Comparison of ENCODE assay signal across 1 cellular context in the genomic region with DNA sequence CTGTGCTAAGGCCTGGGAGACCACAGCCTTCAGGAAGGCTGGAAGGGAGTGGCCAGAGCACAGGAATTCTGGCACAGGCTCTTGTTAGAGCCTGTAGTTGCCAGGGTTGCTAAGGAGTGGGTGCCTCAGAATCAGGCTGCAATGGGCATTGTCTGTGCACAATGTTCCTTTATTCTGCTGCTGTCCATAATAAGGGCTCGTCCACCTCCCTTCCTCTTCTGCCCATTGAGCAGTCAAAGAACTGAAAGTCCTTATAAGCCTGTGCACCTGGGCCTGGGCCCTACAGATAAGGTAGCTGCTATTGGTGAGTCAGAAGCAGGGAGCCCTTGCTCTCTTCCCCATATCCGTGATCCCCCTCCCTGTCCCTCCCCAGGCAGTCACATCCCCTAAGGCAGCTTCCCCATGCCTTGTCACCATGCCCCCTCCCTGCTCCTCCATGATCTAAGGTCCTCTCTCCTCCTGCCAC.
TF ChIP-seq lines count a peak whose summit lies in the region.

No MANE protein-coding gene starts in this region.

TF ChIP-seq in K562, 482 proteins besides CTCF, POLR2A, EP300 and RAD21 (continued from another document and continues in another):
- no peak for TF ChIP-seq ZBTB11 (CRISPR knock-in tag; IDR thresholded peaks at IDR 0.05)
- TF ChIP-seq SLC30A9 (CRISPR knock-in tag; IDR thresholded peaks at IDR 0.05) = no peak
- TF ChIP-seq POLR2H (tag; IDR thresholded peaks at IDR 0.05; ENCODE audit: low read depth) = no peak
- TF ChIP-seq BHLHE40 (IDR thresholded peaks at IDR 0.05; ENCODE audit: low read length) = peak; percentile 48; the same call in 1 of the 2 replicates
- peak; percentile 44 for TF ChIP-seq ZFP36 (IDR thresholded peaks at IDR 0.05; ENCODE audit: low read depth, low read length, partially characterized antibody)
- TF ChIP-seq MAZ (CRISPR knock-in tag; conservative IDR thresholded peaks at IDR 0.05 in 1 of 2, IDR thresholded peaks at IDR 0.05 in 1 of 2) = peak; percentile 39 to 80; a peak in 2 of 4 replicates
- TF ChIP-seq ZBED1 (IDR thresholded peaks at IDR 0.05) = peak; percentile 73; the same call in 1 of the 2 replicates
- TF ChIP-seq CBFA2T2 (conservative IDR thresholded peaks at IDR 0.05) = peak; percentile 92
- no peak for TF ChIP-seq TCF7 (IDR thresholded peaks at IDR 0.05; ENCODE audit: borderline replicate concordance)
- TF ChIP-seq ZNF316 (IDR thresholded peaks at IDR 0.05) = 0 out of 2 replicates have a peak, but pooled peaks have one; percentile 38
- TF ChIP-seq, protein P1, sequence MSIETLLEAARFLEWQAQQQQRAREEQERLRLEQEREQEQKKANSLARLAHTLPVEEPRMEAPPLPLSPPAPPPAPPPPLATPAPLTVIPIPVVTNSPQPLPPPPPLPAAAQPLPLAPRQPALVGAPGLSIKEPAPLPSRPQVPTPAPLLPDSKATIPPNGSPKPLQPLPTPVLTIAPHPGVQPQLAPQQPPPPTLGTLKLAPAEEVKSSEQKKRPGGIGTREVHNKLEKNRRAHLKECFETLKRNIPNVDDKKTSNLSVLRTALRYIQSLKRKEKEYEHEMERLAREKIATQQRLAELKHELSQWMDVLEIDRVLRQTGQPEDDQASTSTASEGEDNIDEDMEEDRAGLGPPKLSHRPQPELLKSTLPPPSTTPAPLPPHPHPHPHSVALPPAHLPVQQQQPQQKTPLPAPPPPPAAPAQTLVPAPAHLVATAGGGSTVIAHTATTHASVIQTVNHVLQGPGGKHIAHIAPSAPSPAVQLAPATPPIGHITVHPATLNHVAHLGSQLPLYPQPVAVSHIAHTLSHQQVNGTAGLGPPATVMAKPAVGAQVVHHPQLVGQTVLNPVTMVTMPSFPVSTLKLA (conservative IDR thresholded peaks at IDR 0.05) = peak in 1 of 2 experiments; percentile 56; a peak in 1 of 4 replicates
- TF ChIP-seq TCF7L2 (IDR thresholded peaks at IDR 0.05; ENCODE audit: low read depth, low read length) = no peak
- TF ChIP-seq, protein P2, sequence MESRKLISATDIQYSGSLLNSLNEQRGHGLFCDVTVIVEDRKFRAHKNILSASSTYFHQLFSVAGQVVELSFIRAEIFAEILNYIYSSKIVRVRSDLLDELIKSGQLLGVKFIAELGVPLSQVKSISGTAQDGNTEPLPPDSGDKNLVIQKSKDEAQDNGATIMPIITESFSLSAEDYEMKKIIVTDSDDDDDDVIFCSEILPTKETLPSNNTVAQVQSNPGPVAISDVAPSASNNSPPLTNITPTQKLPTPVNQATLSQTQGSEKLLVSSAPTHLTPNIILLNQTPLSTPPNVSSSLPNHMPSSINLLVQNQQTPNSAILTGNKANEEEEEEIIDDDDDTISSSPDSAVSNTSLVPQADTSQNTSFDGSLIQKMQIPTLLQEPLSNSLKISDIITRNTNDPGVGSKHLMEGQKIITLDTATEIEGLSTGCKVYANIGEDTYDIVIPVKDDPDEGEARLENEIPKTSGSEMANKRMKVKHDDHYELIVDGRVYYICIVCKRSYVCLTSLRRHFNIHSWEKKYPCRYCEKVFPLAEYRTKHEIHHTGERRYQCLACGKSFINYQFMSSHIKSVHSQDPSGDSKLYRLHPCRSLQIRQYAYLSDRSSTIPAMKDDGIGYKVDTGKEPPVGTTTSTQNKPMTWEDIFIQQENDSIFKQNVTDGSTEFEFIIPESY (CRISPR knock-in tag; IDR thresholded peaks at IDR 0.05) = no peak
- TF ChIP-seq, protein P3, sequence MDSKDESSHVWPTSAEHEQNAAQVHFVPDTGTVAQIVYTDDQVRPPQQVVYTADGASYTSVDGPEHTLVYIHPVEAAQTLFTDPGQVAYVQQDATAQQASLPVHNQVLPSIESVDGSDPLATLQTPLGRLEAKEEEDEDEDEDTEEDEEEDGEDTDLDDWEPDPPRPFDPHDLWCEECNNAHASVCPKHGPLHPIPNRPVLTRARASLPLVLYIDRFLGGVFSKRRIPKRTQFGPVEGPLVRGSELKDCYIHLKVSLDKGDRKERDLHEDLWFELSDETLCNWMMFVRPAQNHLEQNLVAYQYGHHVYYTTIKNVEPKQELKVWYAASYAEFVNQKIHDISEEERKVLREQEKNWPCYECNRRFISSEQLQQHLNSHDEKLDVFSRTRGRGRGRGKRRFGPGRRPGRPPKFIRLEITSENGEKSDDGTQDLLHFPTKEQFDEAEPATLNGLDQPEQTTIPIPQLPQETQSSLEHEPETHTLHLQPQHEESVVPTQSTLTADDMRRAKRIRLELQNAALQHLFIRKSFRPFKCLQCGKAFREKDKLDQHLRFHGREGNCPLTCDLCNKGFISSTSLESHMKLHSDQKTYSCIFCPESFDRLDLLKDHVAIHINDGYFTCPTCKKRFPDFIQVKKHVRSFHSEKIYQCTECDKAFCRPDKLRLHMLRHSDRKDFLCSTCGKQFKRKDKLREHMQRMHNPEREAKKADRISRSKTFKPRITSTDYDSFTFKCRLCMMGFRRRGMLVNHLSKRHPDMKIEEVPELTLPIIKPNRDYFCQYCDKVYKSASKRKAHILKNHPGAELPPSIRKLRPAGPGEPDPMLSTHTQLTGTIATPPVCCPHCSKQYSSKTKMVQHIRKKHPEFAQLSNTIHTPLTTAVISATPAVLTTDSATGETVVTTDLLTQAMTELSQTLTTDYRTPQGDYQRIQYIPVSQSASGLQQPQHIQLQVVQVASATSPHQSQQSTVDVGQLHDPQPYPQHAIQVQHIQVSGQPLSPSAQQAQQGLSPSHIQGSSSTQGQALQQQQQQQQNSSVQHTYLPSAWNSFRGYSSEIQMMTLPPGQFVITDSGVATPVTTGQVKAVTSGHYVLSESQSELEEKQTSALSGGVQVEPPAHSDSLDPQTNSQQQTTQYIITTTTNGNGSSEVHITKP (IDR thresholded peaks at IDR 0.05; ENCODE audit: partially characterized antibody) = peak; percentile 74
- 0 out of 2 replicates have a peak, but pooled peaks have one; percentile 62 for TF ChIP-seq GATAD2B (IDR thresholded peaks at IDR 0.05; ENCODE audit: borderline replicate concordance)
- TF ChIP-seq, protein P4, sequence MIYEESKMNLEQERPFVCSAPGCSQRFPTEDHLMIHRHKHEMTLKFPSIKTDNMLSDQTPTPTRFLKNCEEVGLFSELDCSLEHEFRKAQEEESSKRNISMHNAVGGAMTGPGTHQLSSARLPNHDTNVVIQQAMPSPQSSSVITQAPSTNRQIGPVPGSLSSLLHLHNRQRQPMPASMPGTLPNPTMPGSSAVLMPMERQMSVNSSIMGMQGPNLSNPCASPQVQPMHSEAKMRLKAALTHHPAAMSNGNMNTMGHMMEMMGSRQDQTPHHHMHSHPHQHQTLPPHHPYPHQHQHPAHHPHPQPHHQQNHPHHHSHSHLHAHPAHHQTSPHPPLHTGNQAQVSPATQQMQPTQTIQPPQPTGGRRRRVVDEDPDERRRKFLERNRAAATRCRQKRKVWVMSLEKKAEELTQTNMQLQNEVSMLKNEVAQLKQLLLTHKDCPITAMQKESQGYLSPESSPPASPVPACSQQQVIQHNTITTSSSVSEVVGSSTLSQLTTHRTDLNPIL (CRISPR knock-in tag; IDR thresholded peaks at IDR 0.05) = no peak
- TF ChIP-seq KLF16 (IDR thresholded peaks at IDR 0.05) = peak; percentile 83
- TF ChIP-seq, protein P5, sequence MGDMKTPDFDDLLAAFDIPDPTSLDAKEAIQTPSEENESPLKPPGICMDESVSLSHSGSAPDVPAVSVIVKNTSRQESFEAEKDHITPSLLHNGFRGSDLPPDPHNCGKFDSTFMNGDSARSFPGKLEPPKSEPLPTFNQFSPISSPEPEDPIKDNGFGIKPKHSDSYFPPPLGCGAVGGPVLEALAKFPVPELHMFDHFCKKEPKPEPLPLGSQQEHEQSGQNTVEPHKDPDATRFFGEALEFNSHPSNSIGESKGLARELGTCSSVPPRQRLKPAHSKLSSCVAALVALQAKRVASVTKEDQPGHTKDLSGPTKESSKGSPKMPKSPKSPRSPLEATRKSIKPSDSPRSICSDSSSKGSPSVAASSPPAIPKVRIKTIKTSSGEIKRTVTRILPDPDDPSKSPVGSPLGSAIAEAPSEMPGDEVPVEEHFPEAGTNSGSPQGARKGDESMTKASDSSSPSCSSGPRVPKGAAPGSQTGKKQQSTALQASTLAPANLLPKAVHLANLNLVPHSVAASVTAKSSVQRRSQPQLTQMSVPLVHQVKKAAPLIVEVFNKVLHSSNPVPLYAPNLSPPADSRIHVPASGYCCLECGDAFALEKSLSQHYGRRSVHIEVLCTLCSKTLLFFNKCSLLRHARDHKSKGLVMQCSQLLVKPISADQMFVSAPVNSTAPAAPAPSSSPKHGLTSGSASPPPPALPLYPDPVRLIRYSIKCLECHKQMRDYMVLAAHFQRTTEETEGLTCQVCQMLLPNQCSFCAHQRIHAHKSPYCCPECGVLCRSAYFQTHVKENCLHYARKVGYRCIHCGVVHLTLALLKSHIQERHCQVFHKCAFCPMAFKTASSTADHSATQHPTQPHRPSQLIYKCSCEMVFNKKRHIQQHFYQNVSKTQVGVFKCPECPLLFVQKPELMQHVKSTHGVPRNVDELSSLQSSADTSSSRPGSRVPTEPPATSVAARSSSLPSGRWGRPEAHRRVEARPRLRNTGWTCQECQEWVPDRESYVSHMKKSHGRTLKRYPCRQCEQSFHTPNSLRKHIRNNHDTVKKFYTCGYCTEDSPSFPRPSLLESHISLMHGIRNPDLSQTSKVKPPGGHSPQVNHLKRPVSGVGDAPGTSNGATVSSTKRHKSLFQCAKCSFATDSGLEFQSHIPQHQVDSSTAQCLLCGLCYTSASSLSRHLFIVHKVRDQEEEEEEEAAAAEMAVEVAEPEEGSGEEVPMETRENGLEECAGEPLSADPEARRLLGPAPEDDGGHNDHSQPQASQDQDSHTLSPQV (IDR thresholded peaks at IDR 0.05) = peak; percentile 47; the same call in 1 of the 2 replicates
- TF ChIP-seq FOSL1 (tag; conservative IDR thresholded peaks at IDR 0.05) = peak; percentile 96
- TF ChIP-seq CBX3 (IDR thresholded peaks at IDR 0.05; ENCODE audit: borderline replicate concordance in 1 of 2, low read length in 2 of 2) = peak in 1 of 2 experiments; percentile 65; a peak in 1 of 3 replicates
- TF ChIP-seq ZKSCAN1 (IDR thresholded peaks at IDR 0.05; ENCODE audit: low read depth, low read length) = peak; percentile 69; the same call in 1 of the 2 replicates
- TF ChIP-seq SETDB1 (IDR thresholded peaks at IDR 0.05; ENCODE audit: low read length) = no peak
- TF ChIP-seq PRMT5 (CRISPR knock-in tag; IDR thresholded peaks at IDR 0.05) = no peak
- TF ChIP-seq JUND (IDR thresholded peaks at IDR 0.05; ENCODE audit: borderline replicate concordance, low read depth, low read length) = peak; percentile 97
- TF ChIP-seq JUND (tag; IDR thresholded peaks at IDR 0.05; ENCODE audit: borderline replicate concordance, low read depth, low read length) = peak; percentile 91; the same call in 2 of the 3 replicates
- TF ChIP-seq SIX5 (IDR thresholded peaks at IDR 0.05; ENCODE audit: borderline replicate concordance in 1 of 2, insufficient read depth in 1 of 2, low read depth in 1 of 2, low read length in 2 of 2) = no peak
- peak; percentile 76 for TF ChIP-seq SMARCB1 (IDR thresholded peaks at IDR 0.05; ENCODE audit: insufficient read length, low read depth)
- TF ChIP-seq, protein P6, sequence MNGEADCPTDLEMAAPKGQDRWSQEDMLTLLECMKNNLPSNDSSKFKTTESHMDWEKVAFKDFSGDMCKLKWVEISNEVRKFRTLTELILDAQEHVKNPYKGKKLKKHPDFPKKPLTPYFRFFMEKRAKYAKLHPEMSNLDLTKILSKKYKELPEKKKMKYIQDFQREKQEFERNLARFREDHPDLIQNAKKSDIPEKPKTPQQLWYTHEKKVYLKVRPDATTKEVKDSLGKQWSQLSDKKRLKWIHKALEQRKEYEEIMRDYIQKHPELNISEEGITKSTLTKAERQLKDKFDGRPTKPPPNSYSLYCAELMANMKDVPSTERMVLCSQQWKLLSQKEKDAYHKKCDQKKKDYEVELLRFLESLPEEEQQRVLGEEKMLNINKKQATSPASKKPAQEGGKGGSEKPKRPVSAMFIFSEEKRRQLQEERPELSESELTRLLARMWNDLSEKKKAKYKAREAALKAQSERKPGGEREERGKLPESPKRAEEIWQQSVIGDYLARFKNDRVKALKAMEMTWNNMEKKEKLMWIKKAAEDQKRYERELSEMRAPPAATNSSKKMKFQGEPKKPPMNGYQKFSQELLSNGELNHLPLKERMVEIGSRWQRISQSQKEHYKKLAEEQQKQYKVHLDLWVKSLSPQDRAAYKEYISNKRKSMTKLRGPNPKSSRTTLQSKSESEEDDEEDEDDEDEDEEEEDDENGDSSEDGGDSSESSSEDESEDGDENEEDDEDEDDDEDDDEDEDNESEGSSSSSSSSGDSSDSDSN (IDR thresholded peaks at IDR 0.05; ENCODE audit: borderline replicate concordance in 1 of 2, low read depth in 2 of 2, low read length in 2 of 2) = peak; percentile 24 to 95; a peak in 2 of 4 replicates
- no peak for TF ChIP-seq ELF2 (CRISPR knock-in tag; IDR thresholded peaks at IDR 0.05)
- TF ChIP-seq FOXK2 (conservative IDR thresholded peaks at IDR 0.05 in 1 of 2, IDR thresholded peaks at IDR 0.05 in 1 of 2; ENCODE audit: low read depth in 2 of 2) = peak in 1 of 2 experiments; percentile 38; a peak in 1 of 4 replicates
- TF ChIP-seq FOXM1 (IDR thresholded peaks at IDR 0.05; ENCODE audit: low read depth) = peak; percentile 87
- TF ChIP-seq FOXM1 (CRISPR knock-in tag; IDR thresholded peaks at IDR 0.05; ENCODE audit: low read depth) = no peak
- peak; percentile 89; the same call in 1 of the 2 replicates for TF ChIP-seq GATAD2A (IDR thresholded peaks at IDR 0.05)
- TF ChIP-seq ATF3 (IDR thresholded peaks at IDR 0.05) = peak; percentile 91
- peak; percentile 78 for TF ChIP-seq ATF3 (CRISPR knock-in tag; conservative IDR thresholded peaks at IDR 0.05)
- peak; percentile 67 for TF ChIP-seq MYNN (IDR thresholded peaks at IDR 0.05)
- TF ChIP-seq MYNN (CRISPR knock-in tag; IDR thresholded peaks at IDR 0.05) = no peak
- TF ChIP-seq NUFIP1 (IDR thresholded peaks at IDR 0.05; ENCODE audit: partially characterized antibody) = no peak
